In genomic region chr16:56013962-56014552, GRCh38 we compare ENCODE assay signal across 8 cellular contexts.
DNase-seq lines count a peak whose midpoint lies in the region; ATAC-seq, FAIRE-seq and TF ChIP-seq lines count a peak whose summit lies in the region.

No MANE protein-coding gene starts in this region.

- in situ Hi-C loops in brain microvascular endothelial cell (cut with HindIII; ENCODE audit: low pct_ligation_motif_present, low sequenced_read_pairs): no loop called here

- H3K4me3 ChIP-seq in PC-9: no peak overlapping the region
- no peak overlapping the region for H3K4me3 ChIP-seq in brain microvascular endothelial cell (ENCODE audit: low read depth, low read length)

- no peaks in the 10 kb centered on the region for H4K20me1 ChIP-seq in PC-9 (ENCODE audit: insufficient read depth)

- H3K9me2 ChIP-seq in PC-9 (ENCODE audit: insufficient read depth): no peaks in the 10 kb centered on the region

- H3K27me3 ChIP-seq in PC-9 (ENCODE audit: insufficient read depth, low read depth) (peaks cover 65% of the 10 kb centered on the region), brain microvascular endothelial cell (replicated peaks) (no peaks in the 10 kb centered on the region)

- no peak for FAIRE-seq in H54 (lab: Jason Lieb, UNC)

- H3K27ac ChIP-seq in PC-9: no peak overlapping the region
- H3K27ac ChIP-seq in brain microvascular endothelial cell: no peak overlapping the region

- no peaks in the 10 kb centered on the region for H3F3A ChIP-seq in PC-9 (ENCODE audit: insufficient read depth, low read depth)

- CTCF ChIA-PET in PC-9 (lab: Charles Lee): no interaction called here

- no TSS peak for BruUV-seq in PC-9 (replicated peaks; lab: Mats Ljungman, UMichigan)

- H2AFZ ChIP-seq in PC-9: no peak overlapping the region

- no peaks in the 10 kb centered on the region for H3K79me2 ChIP-seq in PC-9 (ENCODE audit: low read depth)

- no peaks in the 10 kb centered on the region for H3K9me3 ChIP-seq in PC-9 (ENCODE audit: insufficient read depth, low read depth)

- H3K4me2 ChIP-seq in PC-9: no peak overlapping the region

- no peak for TF ChIP-seq POLR2A in H54 (IDR thresholded peaks at IDR 0.05; ENCODE audit: low read depth, low read length)

- TF ChIP-seq CTCF in PC-9 (conservative IDR thresholded peaks at IDR 0.05) (no peak), brain microvascular endothelial cell (IDR thresholded peaks at IDR 0.05; ENCODE audit: low read depth, low read length, missing control alignments) (no peak)

- intact Hi-C loops in PC-9 (cut with micrococcal nuclease; ENCODE audit: unreplicated experiment): no loop called here

- no peak for ATAC-seq in HG03175 (IDR thresholded peaks at IDR 0.05; ENCODE audit: unreplicated experiment)
- no peak for ATAC-seq in HG02798 (IDR thresholded peaks at IDR 0.05; ENCODE audit: poor library complexity, unreplicated experiment)
- no peak for ATAC-seq in HG02870 (IDR thresholded peaks at IDR 0.05; ENCODE audit: unreplicated experiment)

- POLR2A ChIA-PET in PC-9 (lab: Charles Lee; ENCODE audit: unreplicated experiment): no interaction called here

- peak; percentile 4 for DNase-seq in H54 (ENCODE audit: insufficient read length, low spot score)
- peak; percentile 43 to 52 for DNase-seq in PC-9
- peak; percentile 5 for DNase-seq in brain microvascular endothelial cell
- DNase-seq in mucosa of gallbladder (ENCODE audit: low spot score): peak; percentile 44
- DNase-seq in activated CD4-positive, CD25-positive, alpha-beta regulatory T cell treated with anti-CD3 and anti-CD28 coated beads, Interleukin-2, amount 50 U/mL, for 72 hours: no peak

- no peaks in the 10 kb centered on the region for H3K4me1 ChIP-seq in PC-9 (replicated peaks; ENCODE audit: insufficient read depth)

- H3K36me3 ChIP-seq in PC-9 (ENCODE audit: low read depth) (no peaks in the 10 kb centered on the region), brain microvascular endothelial cell (replicated peaks) (no peaks in the 10 kb centered on the region)
